ENCODE assay signal across 13 cellular contexts in genomic region chr5:377326-377981, GRCh38. TPM values are rescaled to one million over a fixed set of nuclear protein-coding genes. Genes with fewer than 3 reads are reported as not detected.
DNase-seq lines count a peak whose midpoint lies in the region; ATAC-seq, FAIRE-seq and TF ChIP-seq lines count a peak whose summit lies in the region.
"Had no signal": no experiment of that assay in that cellular context is flagged by ENCODE, and none has a peak within 500 bp of the region (broad histone marks: within the 10 kb centered on the region; RNA-seq: fewer than 3 reads in every experiment).

No MANE protein-coding gene starts in this region.

- WGBS in IMR-90 (ENCODE audit: extremely low coverage in 2 of 2, insufficient read length in 1 of 2), 2 experiments = 100% methylated on average over 3 of the region's 10 CpGs; no CpG with 5 or more reads in 1 of the 2 experiments

- ATAC-seq in IMR-90 (ENCODE audit: low read depth) = no peak
- ATAC-seq in GM21576 (IDR thresholded peaks at IDR 0.05; ENCODE audit: unreplicated experiment) = no peak
- ATAC-seq: HCT116, right cardiac atrium had no signal

- CTCF ChIA-PET in IMR-90 (lab: Yijun Ruan, JAX) = no interaction called here

- no peaks in the 10 kb centered on the region for H3K27me3 ChIP-seq in IMR-90 (ENCODE audit: control insufficient read depth, insufficient read depth, low read length)
- H3K27me3 ChIP-seq in brain microvascular endothelial cell (replicated peaks) = no peaks in the 10 kb centered on the region
- H3K27me3 ChIP-seq: hepatocyte had no signal

- peak overlapping the region; percentile 89 for H3K23ac ChIP-seq in IMR-90 (ENCODE audit: low read depth, low read length)

- POLR2A ChIA-PET in IMR-90 (lab: Charles Lee; ENCODE audit: unreplicated experiment) = interaction anchor here (1.0 kb wide), 1 partner anchor 31 kb away, joined by 5 read pairs; no protein-coding TSS in a partner anchor

- H4K91ac ChIP-seq in IMR-90 (ENCODE audit: insufficient read depth, low read depth, low read length) = peak overlapping the region; percentile 100

- H3K4ac ChIP-seq in IMR-90 (ENCODE audit: low read depth, low read length) = peak overlapping the region; percentile 100

- no peak for DNase-seq in GM12891 (ENCODE audit: insufficient read length, low spot score)
- no peak for DNase-seq in IMR-90
- no peak for DNase-seq in brain microvascular endothelial cell
- peak; percentile 78 for DNase-seq in posterior vena cava (ENCODE audit: low spot score)
- no peak for DNase-seq in NCI-H345 treated with DMSO at 0.1 percent for 48 hours (lab: John Stamatoyannopoulos, UW; ENCODE audit: unreplicated experiment)
- DNase-seq in KG1 (lab: John Stamatoyannopoulos, UW) = no peak
- DNase-seq: amygdala, NCI-H226 had no signal

- intact Hi-C loops in IMR-90 (cut with micrococcal nuclease) (no loop called here), posterior vena cava (cut with DNase I) (no loop called here)

- no peak overlapping the region for H3K4me3 ChIP-seq in IMR-90 (ENCODE audit: insufficient read depth, low read depth, low read length)
- H3K4me3 ChIP-seq in brain microvascular endothelial cell (ENCODE audit: low read depth, low read length) = no peak overlapping the region
- H3K4me3 ChIP-seq: hepatocyte, Peyer's patch had no signal

- H3K27ac ChIP-seq in IMR-90 (ENCODE audit: insufficient read depth, low read length) (peak overlapping the region; percentile 98), brain microvascular endothelial cell (peak overlapping the region; percentile 81)
- H3K27ac ChIP-seq: hepatocyte, Peyer's patch had no signal

- peaks cover 24 to 79% of the 10 kb centered on the region in 2 experiments for H3K79me1 ChIP-seq in IMR-90 (ENCODE audit: low read depth in 1 of 2, low read length in 2 of 2)

- in situ Hi-C loops in IMR-90 (cut with MboI; ENCODE audit: low sequenced_read_pairs) (no loop called here), brain microvascular endothelial cell (cut with HindIII; ENCODE audit: low pct_ligation_motif_present, low sequenced_read_pairs) (no loop called here)

- H2AFZ ChIP-seq in IMR-90 (replicated peaks; ENCODE audit: low read length, poor library complexity) = no peak overlapping the region
- H2AFZ ChIP-seq: hepatocyte had no signal

- H4K5ac ChIP-seq in IMR-90 (ENCODE audit: low read depth, low read length) = peak overlapping the region; percentile 92

- dilution Hi-C loops in IMR-90 (cut with HindIII; ENCODE audit: low sequenced_read_pairs, unreplicated experiment) = no loop called here

- H3K36me3 ChIP-seq in IMR-90 (ENCODE audit: control insufficient read depth, insufficient read depth, low read length) (peaks cover 27% of the 10 kb centered on the region), brain microvascular endothelial cell (replicated peaks) (no peaks in the 10 kb centered on the region)
- H3K36me3 ChIP-seq: Peyer's patch had no signal

- TF ChIP-seq POLR2A in GM12891 (IDR thresholded peaks at IDR 0.05; ENCODE audit: low read depth, low read length) = no peak
- no peak for TF ChIP-seq POLR2A in IMR-90 (IDR thresholded peaks at IDR 0.05; ENCODE audit: low read depth, low read length)

- H3K9me3 ChIP-seq in IMR-90 (ENCODE audit: control insufficient read depth, insufficient read depth, low read length) = no peaks in the 10 kb centered on the region
- H3K9me3 ChIP-seq: Peyer's patch had no signal

- TF ChIP-seq RAD21 in IMR-90 (IDR thresholded peaks at IDR 0.05; ENCODE audit: low read length) = no peak

- H2BK120ac ChIP-seq in IMR-90 (ENCODE audit: low read depth, low read length) = peak overlapping the region; percentile 100

- peak overlapping the region; percentile 99 for H2AK5ac ChIP-seq in IMR-90 (ENCODE audit: low read depth, low read length)

- no peak for FAIRE-seq in GM12891 (lab: Jason Lieb, UNC)

- peak overlapping the region; percentile 88 for H3K14ac ChIP-seq in IMR-90 (replicated peaks; ENCODE audit: low read depth, low read length)

- H2BK20ac ChIP-seq in IMR-90 (ENCODE audit: low read depth, low read length) = peak overlapping the region; percentile 99

- H3K18ac ChIP-seq in IMR-90 (ENCODE audit: low read depth, low read length) = peak overlapping the region; percentile 91

- H4K20me1 ChIP-seq in IMR-90 (ENCODE audit: insufficient read depth, low read length) = no peaks in the 10 kb centered on the region

- no peak for TF ChIP-seq CTCF in IMR-90 (conservative IDR thresholded peaks at IDR 0.05; ENCODE audit: low read depth, low read length)
- TF ChIP-seq CTCF in brain microvascular endothelial cell (IDR thresholded peaks at IDR 0.05; ENCODE audit: low read depth, low read length, missing control alignments) = no peak

- no peak overlapping the region for H3K4me2 ChIP-seq in IMR-90 (ENCODE audit: low read depth, low read length)
- H3K4me2 ChIP-seq: hepatocyte had no signal

- peak overlapping the region; percentile 95 for H2BK5ac ChIP-seq in IMR-90 (ENCODE audit: low read depth, low read length, poor library complexity, severe bottlenecking)

- peaks cover 40% of the 10 kb centered on the region for H3K4me1 ChIP-seq in IMR-90 (ENCODE audit: control insufficient read depth, insufficient read depth, low read length)

- 0 out of 2 replicates have a peak overlapping the region, but pooled peaks have one; percentile 9 for H3K9ac ChIP-seq in IMR-90 (ENCODE audit: low read depth, low read length)

- BruUV-seq in IMR-90 (replicated peaks; lab: Mats Ljungman, UMichigan) = no TSS peak

- H4K8ac ChIP-seq in IMR-90 (ENCODE audit: low read depth in 2 of 2, low read length in 2 of 2) = peak overlapping the region; percentile 64 to 99; a peak in 3 of 4 replicates

- peaks cover 26% of the 10 kb centered on the region for H3K9me1 ChIP-seq in IMR-90 (ENCODE audit: insufficient read depth, low read length)

- H2AK9ac ChIP-seq in IMR-90 (replicated peaks; ENCODE audit: low read depth, low read length, poor library complexity) = peak overlapping the region; percentile 66

- H3K56ac ChIP-seq in IMR-90 (ENCODE audit: extremely low read depth, insufficient read depth, low read length) = peak overlapping the region; percentile 85; the same call in 1 of the 2 replicates

- H2BK15ac ChIP-seq in IMR-90 (ENCODE audit: low read depth, low read length) = peak overlapping the region; percentile 100; the same call in 1 of the 3 replicates

TF ChIP-seq in GM12891, 5 proteins besides CTCF, POLR2A, EP300 and RAD21:
- no peak for TF ChIP-seq PAX5 (IDR thresholded peaks at IDR 0.05; ENCODE audit: insufficient read depth, low read length, severe bottlenecking)
- TF ChIP-seq POU2F2 (IDR thresholded peaks at IDR 0.05; ENCODE audit: low read depth, low read length) = 0 out of 2 replicates have a peak, but pooled peaks have one; percentile 25

TF ChIP-seq in IMR-90, 13 proteins besides CTCF, POLR2A, EP300 and RAD21:
- TF ChIP-seq, protein P1, sequence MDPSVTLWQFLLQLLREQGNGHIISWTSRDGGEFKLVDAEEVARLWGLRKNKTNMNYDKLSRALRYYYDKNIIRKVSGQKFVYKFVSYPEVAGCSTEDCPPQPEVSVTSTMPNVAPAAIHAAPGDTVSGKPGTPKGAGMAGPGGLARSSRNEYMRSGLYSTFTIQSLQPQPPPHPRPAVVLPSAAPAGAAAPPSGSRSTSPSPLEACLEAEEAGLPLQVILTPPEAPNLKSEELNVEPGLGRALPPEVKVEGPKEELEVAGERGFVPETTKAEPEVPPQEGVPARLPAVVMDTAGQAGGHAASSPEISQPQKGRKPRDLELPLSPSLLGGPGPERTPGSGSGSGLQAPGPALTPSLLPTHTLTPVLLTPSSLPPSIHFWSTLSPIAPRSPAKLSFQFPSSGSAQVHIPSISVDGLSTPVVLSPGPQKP (IDR thresholded peaks at IDR 0.05; ENCODE audit: borderline replicate concordance, low read depth, low read length) = no peak
- TF ChIP-seq FOS (IDR thresholded peaks at IDR 0.05; ENCODE audit: low read depth, low read length) (no peak), CHD1 (IDR thresholded peaks at IDR 0.05; ENCODE audit: low read depth, low read length) (no peak), MXI1 (IDR thresholded peaks at IDR 0.05; ENCODE audit: borderline replicate concordance, low read depth, low read length) (no peak), SMC3 (IDR thresholded peaks at IDR 0.05; ENCODE audit: low read depth, low read length) (no peak), CEBPB (IDR thresholded peaks at IDR 0.05; ENCODE audit: low read depth, low read length) (no peak), MAFK (IDR thresholded peaks at IDR 0.05; ENCODE audit: low read depth, low read length) (no peak), RCOR1 (IDR thresholded peaks at IDR 0.05; ENCODE audit: insufficient replicate concordance, low read length) (no peak), BHLHE40 (IDR thresholded peaks at IDR 0.05; ENCODE audit: low read depth, low read length) (no peak), MAZ (IDR thresholded peaks at IDR 0.05; ENCODE audit: borderline replicate concordance, low read depth, low read length) (no peak)
- TF ChIP-seq, protein P2, sequence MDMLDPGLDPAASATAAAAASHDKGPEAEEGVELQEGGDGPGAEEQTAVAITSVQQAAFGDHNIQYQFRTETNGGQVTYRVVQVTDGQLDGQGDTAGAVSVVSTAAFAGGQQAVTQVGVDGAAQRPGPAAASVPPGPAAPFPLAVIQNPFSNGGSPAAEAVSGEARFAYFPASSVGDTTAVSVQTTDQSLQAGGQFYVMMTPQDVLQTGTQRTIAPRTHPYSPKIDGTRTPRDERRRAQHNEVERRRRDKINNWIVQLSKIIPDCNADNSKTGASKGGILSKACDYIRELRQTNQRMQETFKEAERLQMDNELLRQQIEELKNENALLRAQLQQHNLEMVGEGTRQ (IDR thresholded peaks at IDR 0.05; ENCODE audit: low read depth, low read length) = no peak

RNA-seq across cellular contexts. Expression of gene AHRR, which starts 55.9 kb away (rescaled TPM):
- polyA plus RNA-seq in GM12891 (2012; ENCODE audit: low read depth, missing spikeins) = 33.3 TPM
- total RNA-seq in IMR-90 (2012; rRNA removed) = 15.6 and 16.7 TPM in 2 replicates
- polyA plus RNA-seq in IMR-90 (2012; rRNA removed) = 36.1 and 37.1 TPM in 2 replicates
- polyA plus RNA-seq in IMR-90 (2012; cell fraction: cytosol; rRNA removed) = 24.9 and 33.9 TPM in 2 replicates
- 77.0 and 141 TPM in 2 replicates for polyA plus RNA-seq in IMR-90 (2012; cell fraction: nucleus; rRNA removed; ENCODE audit: low replicate concordance)
- total RNA-seq in posterior vena cava = 1 to 10 TPM in 1 of 2 donors, under 1 TPM in 1; 0.69 to 2.9 TPM
